1 cellular context compared by ENCODE assay signal in the genomic region with DNA sequence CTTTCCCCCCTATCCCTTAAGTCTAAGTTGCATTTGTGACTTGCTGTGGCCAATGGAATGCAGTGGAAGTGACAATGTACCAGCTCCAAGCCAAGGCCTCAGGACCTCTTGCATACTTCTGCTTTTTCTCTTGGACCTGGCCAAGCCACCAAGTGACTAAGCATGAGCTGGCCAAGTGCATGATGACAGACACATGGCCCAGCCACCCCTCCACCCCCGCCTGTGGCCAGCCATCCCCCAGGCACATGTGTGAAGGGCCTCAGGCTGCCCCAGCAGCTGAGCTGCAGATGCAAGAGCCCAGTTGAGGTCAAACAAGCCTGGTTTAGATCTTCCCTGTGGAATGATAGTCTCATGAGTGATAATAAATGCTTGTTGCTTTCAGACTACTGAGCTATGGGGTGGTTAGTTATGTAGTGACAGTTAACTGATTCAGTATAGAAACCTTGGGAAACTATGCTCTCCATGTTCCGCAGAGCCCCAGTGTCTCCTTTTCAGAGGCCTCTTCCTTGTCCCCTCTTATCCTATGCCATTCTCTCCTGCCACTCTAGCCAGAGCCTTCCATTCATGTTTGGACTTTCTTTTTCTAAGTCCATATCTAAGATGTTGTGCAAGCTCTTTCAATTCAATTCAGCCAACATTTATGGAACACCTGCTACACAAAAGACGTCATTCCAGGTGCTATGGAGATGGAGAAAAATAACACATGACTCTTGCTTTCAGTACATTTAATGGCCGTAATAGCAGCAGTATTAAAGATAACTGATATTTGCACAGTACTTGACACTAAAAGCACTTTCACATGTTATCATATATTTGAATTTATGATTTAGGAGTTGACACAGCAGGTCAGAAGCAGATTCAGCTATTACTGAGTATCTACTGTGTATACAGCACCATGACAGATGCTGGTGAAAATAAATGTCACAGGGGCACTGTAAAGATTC.
TF ChIP-seq lines count a peak whose summit lies in the region.

No MANE protein-coding gene starts in this region.

TF ChIP-seq in K562, 482 proteins besides CTCF, POLR2A, EP300 and RAD21 (continued from another document and continues in another):
- TF ChIP-seq, protein P1, sequence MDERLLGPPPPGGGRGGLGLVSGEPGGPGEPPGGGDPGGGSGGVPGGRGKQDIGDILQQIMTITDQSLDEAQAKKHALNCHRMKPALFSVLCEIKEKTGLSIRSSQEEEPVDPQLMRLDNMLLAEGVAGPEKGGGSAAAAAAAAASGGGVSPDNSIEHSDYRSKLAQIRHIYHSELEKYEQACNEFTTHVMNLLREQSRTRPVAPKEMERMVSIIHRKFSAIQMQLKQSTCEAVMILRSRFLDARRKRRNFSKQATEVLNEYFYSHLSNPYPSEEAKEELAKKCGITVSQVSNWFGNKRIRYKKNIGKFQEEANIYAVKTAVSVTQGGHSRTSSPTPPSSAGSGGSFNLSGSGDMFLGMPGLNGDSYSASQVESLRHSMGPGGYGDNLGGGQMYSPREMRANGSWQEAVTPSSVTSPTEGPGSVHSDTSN (CRISPR knock-in tag; IDR thresholded peaks at IDR 0.05; ENCODE audit: low read depth), result no peak
- TF ChIP-seq, protein P1 (tag; conservative IDR thresholded peaks at IDR 0.05; ENCODE audit: low read depth), result peak; percentile 88
- TF ChIP-seq PCBP1 (IDR thresholded peaks at IDR 0.05; ENCODE audit: low read depth, low read length, poor library complexity, severe bottlenecking) (no peak), SAP30 (IDR thresholded peaks at IDR 0.05; ENCODE audit: borderline replicate concordance, insufficient read depth, low read depth, low read length, poor library complexity, severe bottlenecking) (no peak), NRF1 (conservative IDR thresholded peaks at IDR 0.05 in 1 of 2, IDR thresholded peaks at IDR 0.05 in 1 of 2) (peak; percentile 33 to 53), SIRT6 (IDR thresholded peaks at IDR 0.05; ENCODE audit: low read depth, low read length) (no peak), BCL6 (CRISPR knock-in tag; IDR thresholded peaks at IDR 0.05) (no peak), CHD1 (IDR thresholded peaks at IDR 0.05; ENCODE audit: low read length) (no peak), MYBL2 (IDR thresholded peaks at IDR 0.05; ENCODE audit: low read depth) (no peak), MYBL2 (CRISPR knock-in tag; IDR thresholded peaks at IDR 0.05; ENCODE audit: borderline replicate concordance) (no peak), HNRNPH1 (optimal IDR thresholded peaks at IDR 0.05; ENCODE audit: low read depth, low read length) (no peak), MBD2 (IDR thresholded peaks at IDR 0.05; ENCODE audit: borderline replicate concordance, low read depth) (peak; percentile 51; the same call in 1 of the 2 replicates), TEAD2 (tag; IDR thresholded peaks at IDR 0.05) (no peak), ZNF717 (CRISPR knock-in tag; IDR thresholded peaks at IDR 0.05) (no peak), RHOXF2B (CRISPR knock-in tag; conservative IDR thresholded peaks at IDR 0.05) (no peak), KLF10 (CRISPR knock-in tag; IDR thresholded peaks at IDR 0.05) (no peak), ESRRA (IDR thresholded peaks at IDR 0.05; ENCODE audit: borderline replicate concordance, low read depth) (no peak), ATF1 (CRISPR knock-in tag; IDR thresholded peaks at IDR 0.05) (no peak), ATF1 (tag; IDR thresholded peaks at IDR 0.05) (peak; percentile 40), FOXK1 (CRISPR knock-in tag; IDR thresholded peaks at IDR 0.05; ENCODE audit: borderline replicate concordance) (no peak), GTF2A2 (tag; IDR thresholded peaks at IDR 0.05) (no peak), NR2C2 (CRISPR knock-in tag; IDR thresholded peaks at IDR 0.05) (no peak), NR2C2 (tag; IDR thresholded peaks at IDR 0.05) (0 out of 2 replicates have a peak, but pooled peaks have one; percentile 53), ZNF644 (tag; IDR thresholded peaks at IDR 0.05; ENCODE audit: low read depth) (no peak), PHF8 (IDR thresholded peaks at IDR 0.05; ENCODE audit: borderline replicate concordance, low read length) (no peak), XRCC3 (IDR thresholded peaks at IDR 0.05) (no peak), RCOR1 (IDR thresholded peaks at IDR 0.05; ENCODE audit: borderline replicate concordance in 1 of 2, low read depth in 2 of 2, low read length in 2 of 2) (peak in 1 of 2 experiments; percentile 27; a peak in 1 of 4 replicates), ZNF408 (CRISPR knock-in tag; IDR thresholded peaks at IDR 0.05; ENCODE audit: low read depth) (no peak), JUNB (CRISPR knock-in tag; conservative IDR thresholded peaks at IDR 0.05) (no peak), FOXJ2 (tag; IDR thresholded peaks at IDR 0.05) (no peak), SMARCA5 (IDR thresholded peaks at IDR 0.05) (no peak), EGR1 (conservative IDR thresholded peaks at IDR 0.05) (peak; percentile 94), SPI1 (IDR thresholded peaks at IDR 0.05; ENCODE audit: borderline replicate concordance, low read depth, low read length) (peak; percentile 57; the same call in 1 of the 2 replicates), ZNF75A (CRISPR knock-in tag; IDR thresholded peaks at IDR 0.05) (no peak), TAF9B (IDR thresholded peaks at IDR 0.05; ENCODE audit: partially characterized antibody) (peak; percentile 39), ZNF175 (CRISPR knock-in tag; IDR thresholded peaks at IDR 0.05; ENCODE audit: low read depth) (no peak), KLF16 (IDR thresholded peaks at IDR 0.05) (peak; percentile 72; the same call in 1 of the 2 replicates), NR2F6 (CRISPR knock-in tag; IDR thresholded peaks at IDR 0.05) (no peak), HDAC8 (tag; IDR thresholded peaks at IDR 0.05) (no peak), ZFP36 (IDR thresholded peaks at IDR 0.05; ENCODE audit: low read depth, low read length, partially characterized antibody) (no peak), TCF7L2 (IDR thresholded peaks at IDR 0.05; ENCODE audit: low read depth, low read length) (no peak), CAMTA2 (CRISPR knock-in tag; conservative IDR thresholded peaks at IDR 0.05) (no peak), FOXP1 (CRISPR knock-in tag; IDR thresholded peaks at IDR 0.05) (peak; percentile 63; the same call in 1 of the 2 replicates), TCFL5 (CRISPR knock-in tag; conservative IDR thresholded peaks at IDR 0.05) (no peak), FOXA1 (IDR thresholded peaks at IDR 0.05; ENCODE audit: borderline replicate concordance) (no peak), POLR2AphosphoS5 (IDR thresholded peaks at IDR 0.05; ENCODE audit: control insufficient read depth, insufficient read depth, low read depth, low read length) (peak; percentile 27; the same call in 1 of the 2 replicates), ZNF316 (IDR thresholded peaks at IDR 0.05) (peak; percentile 50; the same call in 1 of the 2 replicates), NUFIP1 (IDR thresholded peaks at IDR 0.05; ENCODE audit: partially characterized antibody) (no peak), MAZ (CRISPR knock-in tag; conservative IDR thresholded peaks at IDR 0.05 in 1 of 2, IDR thresholded peaks at IDR 0.05 in 1 of 2) (peak in 1 of 2 experiments; percentile 74; a peak in 1 of 4 replicates), BRD4 (IDR thresholded peaks at IDR 0.05) (no peak), SREBF1 (IDR thresholded peaks at IDR 0.05; ENCODE audit: borderline replicate concordance, low read depth, low read length) (no peak), FOS (IDR thresholded peaks at IDR 0.05; ENCODE audit: extremely low read depth, insufficient read length) (peak; percentile 71), SP1 (CRISPR knock-in tag; IDR thresholded peaks at IDR 0.05) (no peak)
- TF ChIP-seq, protein P2, sequence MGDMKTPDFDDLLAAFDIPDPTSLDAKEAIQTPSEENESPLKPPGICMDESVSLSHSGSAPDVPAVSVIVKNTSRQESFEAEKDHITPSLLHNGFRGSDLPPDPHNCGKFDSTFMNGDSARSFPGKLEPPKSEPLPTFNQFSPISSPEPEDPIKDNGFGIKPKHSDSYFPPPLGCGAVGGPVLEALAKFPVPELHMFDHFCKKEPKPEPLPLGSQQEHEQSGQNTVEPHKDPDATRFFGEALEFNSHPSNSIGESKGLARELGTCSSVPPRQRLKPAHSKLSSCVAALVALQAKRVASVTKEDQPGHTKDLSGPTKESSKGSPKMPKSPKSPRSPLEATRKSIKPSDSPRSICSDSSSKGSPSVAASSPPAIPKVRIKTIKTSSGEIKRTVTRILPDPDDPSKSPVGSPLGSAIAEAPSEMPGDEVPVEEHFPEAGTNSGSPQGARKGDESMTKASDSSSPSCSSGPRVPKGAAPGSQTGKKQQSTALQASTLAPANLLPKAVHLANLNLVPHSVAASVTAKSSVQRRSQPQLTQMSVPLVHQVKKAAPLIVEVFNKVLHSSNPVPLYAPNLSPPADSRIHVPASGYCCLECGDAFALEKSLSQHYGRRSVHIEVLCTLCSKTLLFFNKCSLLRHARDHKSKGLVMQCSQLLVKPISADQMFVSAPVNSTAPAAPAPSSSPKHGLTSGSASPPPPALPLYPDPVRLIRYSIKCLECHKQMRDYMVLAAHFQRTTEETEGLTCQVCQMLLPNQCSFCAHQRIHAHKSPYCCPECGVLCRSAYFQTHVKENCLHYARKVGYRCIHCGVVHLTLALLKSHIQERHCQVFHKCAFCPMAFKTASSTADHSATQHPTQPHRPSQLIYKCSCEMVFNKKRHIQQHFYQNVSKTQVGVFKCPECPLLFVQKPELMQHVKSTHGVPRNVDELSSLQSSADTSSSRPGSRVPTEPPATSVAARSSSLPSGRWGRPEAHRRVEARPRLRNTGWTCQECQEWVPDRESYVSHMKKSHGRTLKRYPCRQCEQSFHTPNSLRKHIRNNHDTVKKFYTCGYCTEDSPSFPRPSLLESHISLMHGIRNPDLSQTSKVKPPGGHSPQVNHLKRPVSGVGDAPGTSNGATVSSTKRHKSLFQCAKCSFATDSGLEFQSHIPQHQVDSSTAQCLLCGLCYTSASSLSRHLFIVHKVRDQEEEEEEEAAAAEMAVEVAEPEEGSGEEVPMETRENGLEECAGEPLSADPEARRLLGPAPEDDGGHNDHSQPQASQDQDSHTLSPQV (IDR thresholded peaks at IDR 0.05), result no peak; the same call in 1 of the 2 replicates
- TF ChIP-seq, protein P3, sequence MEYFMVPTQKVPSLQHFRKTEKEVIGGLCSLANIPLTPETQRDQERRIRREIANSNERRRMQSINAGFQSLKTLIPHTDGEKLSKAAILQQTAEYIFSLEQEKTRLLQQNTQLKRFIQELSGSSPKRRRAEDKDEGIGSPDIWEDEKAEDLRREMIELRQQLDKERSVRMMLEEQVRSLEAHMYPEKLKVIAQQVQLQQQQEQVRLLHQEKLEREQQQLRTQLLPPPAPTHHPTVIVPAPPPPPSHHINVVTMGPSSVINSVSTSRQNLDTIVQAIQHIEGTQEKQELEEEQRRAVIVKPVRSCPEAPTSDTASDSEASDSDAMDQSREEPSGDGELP (CRISPR knock-in tag; IDR thresholded peaks at IDR 0.05; ENCODE audit: borderline replicate concordance), result peak; percentile 96
- TF ChIP-seq, protein P4, sequence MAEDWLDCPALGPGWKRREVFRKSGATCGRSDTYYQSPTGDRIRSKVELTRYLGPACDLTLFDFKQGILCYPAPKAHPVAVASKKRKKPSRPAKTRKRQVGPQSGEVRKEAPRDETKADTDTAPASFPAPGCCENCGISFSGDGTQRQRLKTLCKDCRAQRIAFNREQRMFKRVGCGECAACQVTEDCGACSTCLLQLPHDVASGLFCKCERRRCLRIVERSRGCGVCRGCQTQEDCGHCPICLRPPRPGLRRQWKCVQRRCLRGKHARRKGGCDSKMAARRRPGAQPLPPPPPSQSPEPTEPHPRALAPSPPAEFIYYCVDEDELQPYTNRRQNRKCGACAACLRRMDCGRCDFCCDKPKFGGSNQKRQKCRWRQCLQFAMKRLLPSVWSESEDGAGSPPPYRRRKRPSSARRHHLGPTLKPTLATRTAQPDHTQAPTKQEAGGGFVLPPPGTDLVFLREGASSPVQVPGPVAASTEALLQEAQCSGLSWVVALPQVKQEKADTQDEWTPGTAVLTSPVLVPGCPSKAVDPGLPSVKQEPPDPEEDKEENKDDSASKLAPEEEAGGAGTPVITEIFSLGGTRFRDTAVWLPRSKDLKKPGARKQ (CRISPR knock-in tag; IDR thresholded peaks at IDR 0.05), result no peak
- TF ChIP-seq, protein P5, sequence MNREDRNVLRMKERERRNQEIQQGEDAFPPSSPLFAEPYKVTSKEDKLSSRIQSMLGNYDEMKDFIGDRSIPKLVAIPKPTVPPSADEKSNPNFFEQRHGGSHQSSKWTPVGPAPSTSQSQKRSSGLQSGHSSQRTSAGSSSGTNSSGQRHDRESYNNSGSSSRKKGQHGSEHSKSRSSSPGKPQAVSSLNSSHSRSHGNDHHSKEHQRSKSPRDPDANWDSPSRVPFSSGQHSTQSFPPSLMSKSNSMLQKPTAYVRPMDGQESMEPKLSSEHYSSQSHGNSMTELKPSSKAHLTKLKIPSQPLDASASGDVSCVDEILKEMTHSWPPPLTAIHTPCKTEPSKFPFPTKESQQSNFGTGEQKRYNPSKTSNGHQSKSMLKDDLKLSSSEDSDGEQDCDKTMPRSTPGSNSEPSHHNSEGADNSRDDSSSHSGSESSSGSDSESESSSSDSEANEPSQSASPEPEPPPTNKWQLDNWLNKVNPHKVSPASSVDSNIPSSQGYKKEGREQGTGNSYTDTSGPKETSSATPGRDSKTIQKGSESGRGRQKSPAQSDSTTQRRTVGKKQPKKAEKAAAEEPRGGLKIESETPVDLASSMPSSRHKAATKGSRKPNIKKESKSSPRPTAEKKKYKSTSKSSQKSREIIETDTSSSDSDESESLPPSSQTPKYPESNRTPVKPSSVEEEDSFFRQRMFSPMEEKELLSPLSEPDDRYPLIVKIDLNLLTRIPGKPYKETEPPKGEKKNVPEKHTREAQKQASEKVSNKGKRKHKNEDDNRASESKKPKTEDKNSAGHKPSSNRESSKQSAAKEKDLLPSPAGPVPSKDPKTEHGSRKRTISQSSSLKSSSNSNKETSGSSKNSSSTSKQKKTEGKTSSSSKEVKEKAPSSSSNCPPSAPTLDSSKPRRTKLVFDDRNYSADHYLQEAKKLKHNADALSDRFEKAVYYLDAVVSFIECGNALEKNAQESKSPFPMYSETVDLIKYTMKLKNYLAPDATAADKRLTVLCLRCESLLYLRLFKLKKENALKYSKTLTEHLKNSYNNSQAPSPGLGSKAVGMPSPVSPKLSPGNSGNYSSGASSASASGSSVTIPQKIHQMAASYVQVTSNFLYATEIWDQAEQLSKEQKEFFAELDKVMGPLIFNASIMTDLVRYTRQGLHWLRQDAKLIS (CRISPR knock-in tag; IDR thresholded peaks at IDR 0.05), result no peak
